ENCODE assay signal across 1 cellular context in genomic region chr12:104708891-104709290, GRCh38.
TF ChIP-seq lines count a peak whose summit lies in the region.

No MANE protein-coding gene starts in this region.

TF ChIP-seq in GM23338, 12 proteins besides CTCF, POLR2A, EP300 and RAD21 (continued from another document):
- TF ChIP-seq ZNF462 (CRISPR knock-in tag; IDR thresholded peaks at IDR 0.05): no peak
- no peak for TF ChIP-seq ZNF114 (CRISPR knock-in tag; IDR thresholded peaks at IDR 0.05)
- no peak for TF ChIP-seq EZH2phosphoT487 (IDR thresholded peaks at IDR 0.05; ENCODE audit: unreplicated experiment)
- TF ChIP-seq JUNB (IDR thresholded peaks at IDR 0.05; ENCODE audit: unreplicated experiment): no peak
